11 cellular contexts compared by ENCODE assay signal in genomic region chr10:35940067-35940989, GRCh38.
DNase-seq lines count a peak whose midpoint lies in the region; TF ChIP-seq lines count a peak whose summit lies in the region.
"Had no signal": no experiment of that assay in that cellular context is flagged by ENCODE, and none has a peak within 500 bp of the region (broad histone marks: within the 10 kb centered on the region; RNA-seq: fewer than 3 reads in every experiment).

No MANE protein-coding gene starts in this region.

- no peak overlapping the region for H3K9ac ChIP-seq in parathyroid adenoma

- peaks cover 31% of the 10 kb centered on the region for H3K27me3 Mint-ChIP-seq in Caco-2 (ENCODE audit: insufficient read depth, unreplicated experiment)
- H3K27me3 Mint-ChIP-seq: CD4-positive, CD25-positive, alpha-beta regulatory T cell had no signal

- H3K27ac Mint-ChIP-seq in Caco-2 (ENCODE audit: unreplicated experiment): no peak overlapping the region
- H3K27ac Mint-ChIP-seq: CD4-positive, CD25-positive, alpha-beta regulatory T cell had no signal

- peak overlapping the region; percentile 25 for H3K27ac ChIP-seq in parathyroid adenoma

- H3K79me2 ChIP-seq in parathyroid adenoma: no peaks in the 10 kb centered on the region

- no TSS peak for BruUV-seq in Caco-2 (replicated peaks; lab: Mats Ljungman, UMichigan)

- H3K9me3 ChIP-seq in parathyroid adenoma (ENCODE audit: control insufficient read depth, low read length) (no peaks in the 10 kb centered on the region), Caco-2 (no peaks in the 10 kb centered on the region)

- intact Hi-C loops in Caco-2 (cut with micrococcal nuclease; ENCODE audit: unreplicated experiment): no loop called here

- H3K9me3 Mint-ChIP-seq in Caco-2 (ENCODE audit: unreplicated experiment): peaks cover 18% of the 10 kb centered on the region

- no peaks in the 10 kb centered on the region for H3K27me3 ChIP-seq in parathyroid adenoma (ENCODE audit: control insufficient read depth, insufficient read depth, low read length)
- H3K27me3 ChIP-seq in Caco-2 (replicated peaks; ENCODE audit: control insufficient read depth, insufficient read depth, low read length): no peaks in the 10 kb centered on the region

- peak overlapping the region; percentile 58 for H2AFZ ChIP-seq in parathyroid adenoma

- H3K4me1 ChIP-seq in parathyroid adenoma (no peaks in the 10 kb centered on the region), Caco-2 (no peaks in the 10 kb centered on the region)

- H3K36me3 Mint-ChIP-seq in Caco-2 (ENCODE audit: insufficient read depth, unreplicated experiment): no peaks in the 10 kb centered on the region
- H3K36me3 Mint-ChIP-seq: CD4-positive, CD25-positive, alpha-beta regulatory T cell had no signal

- H3K4me3 Mint-ChIP-seq in Caco-2 (ENCODE audit: unreplicated experiment): no peak overlapping the region
- H3K4me3 Mint-ChIP-seq: CD4-positive, CD25-positive, alpha-beta regulatory T cell had no signal

- TF ChIP-seq CTCF in fibroblast of villous mesenchyme (IDR thresholded peaks at IDR 0.05; ENCODE audit: insufficient read depth, low read depth, low read length): no peak
- no peak for TF ChIP-seq CTCF in parathyroid adenoma (IDR thresholded peaks at IDR 0.05)
- TF ChIP-seq CTCF in Caco-2 (IDR thresholded peaks at IDR 0.05; ENCODE audit: insufficient read depth in 1 of 2, low read depth in 1 of 2, low read length in 1 of 2, severe bottlenecking in 1 of 2, unreplicated experiment in 1 of 2): no peak

- DNase-seq in DMS153 treated with DMSO at 0.1 percent for 48 hours (lab: John Stamatoyannopoulos, UW; ENCODE audit: unreplicated experiment): peak; percentile 10
- DNase-seq in NCI-H524 treated with DMSO at 0.1 percent for 48 hours (lab: John Stamatoyannopoulos, UW): peak; percentile 69
- DNase-seq in fibroblast of villous mesenchyme (ENCODE audit: low read depth): peak; percentile 95
- no peak for DNase-seq in epidermal melanocyte (ENCODE audit: insufficient read length, low spot score)
- DNase-seq in stimulated activated CD4-positive, alpha-beta T cell treated with anti-CD3 and anti-CD28 coated beads, Interleukin-1b, Interleukin-23, amount 100 ng/mL, for 48 hours: no peak
- no peak for DNase-seq in activated T-cell treated with anti-CD3 and anti-CD28 coated beads for 4 hours
- DNase-seq in Caco-2: no peak
- DNase-seq: CD4-positive, CD25-positive, alpha-beta regulatory T cell; head of caudate nucleus; midbrain had no signal

- H3K4me3 ChIP-seq in fibroblast of villous mesenchyme (ENCODE audit: low read depth, low read length): no peak overlapping the region
- no peak overlapping the region for H3K4me3 ChIP-seq in parathyroid adenoma (ENCODE audit: low read depth, low read length)
- no peak overlapping the region for H3K4me3 ChIP-seq in Caco-2 (ENCODE audit: low read depth, low read length)

- POLR2A ChIA-PET in Caco-2 (lab: Charles Lee): no interaction called here

- no peaks in the 10 kb centered on the region for H3K4me1 Mint-ChIP-seq in Caco-2 (ENCODE audit: low read depth, unreplicated experiment)
- H3K4me1 Mint-ChIP-seq: CD4-positive, CD25-positive, alpha-beta regulatory T cell had no signal

- H3K36me3 ChIP-seq in parathyroid adenoma (ENCODE audit: control insufficient read depth, insufficient read depth, low read length) (no peaks in the 10 kb centered on the region), Caco-2 (ENCODE audit: control insufficient read depth, insufficient read depth, low read length) (no peaks in the 10 kb centered on the region)

- CTCF ChIA-PET in Caco-2 (lab: Charles Lee): no interaction called here

- no peak overlapping the region for H3K4me2 ChIP-seq in parathyroid adenoma (ENCODE audit: low read length)

Comparison
In these comparisons a context has a peak if more than half of its experiments do, and no peak if none do; other contexts are left out.
1. DNase-seq: peak in DMS153 treated with DMSO at 0.1 percent for 48 hours (single experiment), NCI-H524 treated with DMSO at 0.1 percent for 48 hours (single experiment) and fibroblast of villous mesenchyme (single experiment); none in epidermal melanocyte (single experiment), stimulated activated CD4-positive, alpha-beta T cell treated with anti-CD3 and anti-CD28 coated beads, Interleukin-1b, Interleukin-23, amount 100 ng/mL, for 48 hours (single experiment), activated T-cell treated with anti-CD3 and anti-CD28 coated beads for 4 hours (single experiment) and Caco-2 (0 of 2).